Comparison of ENCODE assay signal across 8 cellular contexts in genomic region chr17:67717192-67717623, GRCh38. TPM values are rescaled to one million over a fixed set of nuclear protein-coding genes. Genes with fewer than 3 reads are reported as not detected.
DNase-seq lines count a peak whose midpoint lies in the region; ATAC-seq and TF ChIP-seq lines count a peak whose summit lies in the region.

No MANE protein-coding gene starts in this region.

- TF ChIP-seq CTCF in Calu3 (IDR thresholded peaks at IDR 0.05; ENCODE audit: unreplicated experiment) = no peak
- no peak for TF ChIP-seq CTCF in LNCaP clone FGC (IDR thresholded peaks at IDR 0.05; ENCODE audit: control insufficient read depth, extremely low read depth, insufficient read depth)
- no peak for TF ChIP-seq CTCF in nephron (IDR thresholded peaks at IDR 0.05; ENCODE audit: unreplicated experiment in 3 of 3)

- H3K4me1 Mint-ChIP-seq in Calu3 (ENCODE audit: low read depth, unreplicated experiment) (no peaks in the 10 kb centered on the region), nephron (peaks cover 19% of the 10 kb centered on the region)
- H3K4me1 Mint-ChIP-seq in dendritic cell treated with granulocyte-macrophage colony-stimulating factor and Interleukin-4, amounts not matched to agents 40 ng/mL and 50 ng/mL, for 4 days (ENCODE audit: low read depth) = no peaks in the 10 kb centered on the region

- BruUV-seq in Calu3 (replicated peaks; lab: Mats Ljungman, UMichigan) = TSS peak; percentile 99

- CTCF ChIA-PET in Calu3 (lab: Charles Lee) = interaction anchor here (0.7 kb wide), 1 partner anchor 345 kb away, joined by 3 read pairs; no protein-coding TSS in a partner anchor

- no peak for DNase-seq in Calu3
- peak; percentile 2 for DNase-seq in LNCaP clone FGC (ENCODE audit: low read depth)
- no peak for DNase-seq in NCI-H526 treated with DMSO at 0.1 percent for 48 hours (lab: John Stamatoyannopoulos, UW)
- no peak for DNase-seq in RPMI8226

- no peak for ATAC-seq in HG02642 (IDR thresholded peaks at IDR 0.05; ENCODE audit: poor library complexity, unreplicated experiment)
- ATAC-seq in GM19324 (IDR thresholded peaks at IDR 0.05; ENCODE audit: low FRiP score, unreplicated experiment) = no peak

- H3K27ac Mint-ChIP-seq in Calu3 (ENCODE audit: unreplicated experiment) = peak overlapping the region; percentile 96
- peak overlapping the region; percentile 99 for H3K27ac Mint-ChIP-seq in dendritic cell treated with granulocyte-macrophage colony-stimulating factor and Interleukin-4, amounts not matched to agents 40 ng/mL and 50 ng/mL, for 4 days
- peak overlapping the region; percentile 97 to 100 (median 99) for H3K27ac Mint-ChIP-seq in nephron

- peak overlapping the region; percentile 89 for H3K4me3 Mint-ChIP-seq in Calu3 (ENCODE audit: low read depth, unreplicated experiment)
- peak overlapping the region; percentile 99 for H3K4me3 Mint-ChIP-seq in dendritic cell treated with granulocyte-macrophage colony-stimulating factor and Interleukin-4, amounts not matched to agents 40 ng/mL and 50 ng/mL, for 4 days
- H3K4me3 Mint-ChIP-seq in nephron = peak overlapping the region; percentile 98 to 99 (median 98)

- peaks cover 31% of the 10 kb centered on the region for H3K36me3 Mint-ChIP-seq in Calu3 (ENCODE audit: insufficient read depth, unreplicated experiment)
- peaks cover 33% of the 10 kb centered on the region for H3K36me3 Mint-ChIP-seq in dendritic cell treated with granulocyte-macrophage colony-stimulating factor and Interleukin-4, amounts not matched to agents 40 ng/mL and 50 ng/mL, for 4 days (ENCODE audit: low read depth)
- peaks cover 15% of the 10 kb centered on the region for H3K36me3 Mint-ChIP-seq in nephron (ENCODE audit: low read depth)

- H3K9me3 Mint-ChIP-seq in Calu3 (ENCODE audit: low read depth, unreplicated experiment) (no peaks in the 10 kb centered on the region), nephron (no peaks in the 10 kb centered on the region)
- H3K9me3 Mint-ChIP-seq in dendritic cell treated with granulocyte-macrophage colony-stimulating factor and Interleukin-4, amounts not matched to agents 40 ng/mL and 50 ng/mL, for 4 days = peaks cover 6% of the 10 kb centered on the region

- peak overlapping the region; percentile 100 for H3K4me3 ChIP-seq in LNCaP clone FGC (ENCODE audit: low read depth, low read length)

- no peaks in the 10 kb centered on the region for H3K27me3 Mint-ChIP-seq in Calu3 (ENCODE audit: unreplicated experiment)
- no peaks in the 10 kb centered on the region for H3K27me3 Mint-ChIP-seq in dendritic cell treated with granulocyte-macrophage colony-stimulating factor and Interleukin-4, amounts not matched to agents 40 ng/mL and 50 ng/mL, for 4 days
- no peaks in the 10 kb centered on the region for H3K27me3 Mint-ChIP-seq in nephron (ENCODE audit: low read depth)

- intact Hi-C loops in Calu3 (cut with micrococcal nuclease; ENCODE audit: unreplicated experiment) = no loop called here
- intact Hi-C loops in dendritic cell treated with granulocyte-macrophage colony-stimulating factor and Interleukin-4, amounts not matched to agents 40 ng/mL and 50 ng/mL, for 4 days (cut with micrococcal nuclease) = no loop called here

RNA-seq across cellular contexts. Expression of gene NOL11, which starts 0.5 kb away (rescaled TPM):
- 58.7 and 64.8 TPM in 2 replicates for total RNA-seq in Calu3 (2022)
